ENCODE assay signal across 11 cellular contexts in the genomic region with DNA sequence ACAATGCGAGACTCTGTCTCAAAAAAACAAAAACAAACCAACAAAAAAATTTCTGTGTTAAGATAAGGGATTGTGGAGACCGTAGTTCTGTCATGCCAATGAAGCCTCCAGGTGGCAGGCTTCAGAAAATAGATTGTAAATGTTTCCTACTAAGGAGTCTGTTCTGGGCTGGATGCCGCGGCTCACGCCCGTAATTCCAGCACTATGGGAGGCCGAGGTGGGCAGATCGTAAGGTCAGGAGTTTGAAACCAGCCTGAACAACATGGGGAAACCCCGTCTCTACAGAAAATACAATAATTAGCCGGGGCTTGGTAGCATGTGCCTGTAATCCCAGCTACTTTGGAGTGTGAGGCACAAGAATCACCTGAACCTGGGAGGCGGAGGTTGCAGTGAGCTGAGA. TPM values are rescaled to one million over a fixed set of nuclear protein-coding genes. Genes with fewer than 3 reads are reported as not detected.
DNase-seq lines count a peak whose midpoint lies in the region; ATAC-seq, FAIRE-seq and TF ChIP-seq lines count a peak whose summit lies in the region.
"Had no signal": no experiment of that assay in that cellular context is flagged by ENCODE, and none has a peak within 500 bp of the region (broad histone marks: within the 10 kb centered on the region; RNA-seq: fewer than 3 reads in every experiment).

No MANE protein-coding gene starts in this region.

- no peak overlapping the region for H4K8ac ChIP-seq in H1 (ENCODE audit: extremely low read depth, insufficient read depth, low read length)

- H3K4me1 Mint-ChIP-seq in stimulated activated memory B cell treated with anti-CD40 and anti-IgM and Interleukin-4, amounts not matched to agents 10 μg/mL and 1 μg/mL and 100 μg/mL, for 72 hours = peaks cover 30% of the 10 kb centered on the region

- no peak overlapping the region for H4K91ac ChIP-seq in H1 (replicated peaks; ENCODE audit: insufficient read length, low read length)

- no peak for TF ChIP-seq POLR2A in H1 (IDR thresholded peaks at IDR 0.05; ENCODE audit: control extremely low read depth in 1 of 2, low read depth in 2 of 2, low read length in 2 of 2)
- no peak for TF ChIP-seq POLR2A in H54 (IDR thresholded peaks at IDR 0.05; ENCODE audit: low read depth, low read length)

- H3K4ac ChIP-seq in H1 (replicated peaks; ENCODE audit: insufficient read length, low read depth, low read length) = no peak overlapping the region

- FAIRE-seq in H1 (lab: Jason Lieb, UNC) = no peak
- FAIRE-seq in H54 (lab: Jason Lieb, UNC) = no peak
- FAIRE-seq: GM12891 had no signal

- H3K27me3 ChIP-seq in MG63 = no peaks in the 10 kb centered on the region
- no peaks in the 10 kb centered on the region for H3K27me3 ChIP-seq in H1 (replicated peaks in 1 of 4; ENCODE audit: control insufficient read depth in 3 of 4, extremely low read depth in 1 of 4, insufficient read depth in 3 of 4, low read length in 3 of 4)
- no peaks in the 10 kb centered on the region for H3K27me3 ChIP-seq in psoas muscle (ENCODE audit: insufficient read depth in 3 of 3, low read length in 2 of 3)
- H3K27me3 ChIP-seq: thyroid gland had no signal

- H3K14ac ChIP-seq in H1 (ENCODE audit: insufficient read length) = no peak overlapping the region

- H3K79me2 ChIP-seq in H1 (ENCODE audit: control insufficient read depth in 1 of 2, insufficient read depth in 2 of 2, low read length in 2 of 2) = no peaks in the 10 kb centered on the region

- no peak for TF ChIP-seq EP300 in H1 (IDR thresholded peaks at IDR 0.05; ENCODE audit: borderline replicate concordance in 1 of 2, low read depth in 2 of 2, low read length in 2 of 2)

- H3K36me3 ChIP-seq in MG63 (peaks cover 5% of the 10 kb centered on the region), H1 (ENCODE audit: control insufficient read depth in 2 of 4, insufficient read depth in 4 of 4, low read length in 3 of 4) (no peaks in the 10 kb centered on the region), psoas muscle (ENCODE audit: insufficient read depth in 1 of 2, low read depth in 1 of 2) (peaks cover 0 to 5% of the 10 kb centered on the region in 2 donors)
- H3K36me3 ChIP-seq: thyroid gland had no signal

- H3K27ac Mint-ChIP-seq in stimulated activated memory B cell treated with anti-CD40 and anti-IgM and Interleukin-4, amounts not matched to agents 10 μg/mL and 1 μg/mL and 100 μg/mL, for 72 hours = no peak overlapping the region

- H2BK12ac ChIP-seq in H1 (ENCODE audit: low read depth, low read length) = no peak overlapping the region

- ATAC-seq in psoas muscle (no peak), GM21717 (IDR thresholded peaks at IDR 0.05; ENCODE audit: unreplicated experiment) (no peak)
- ATAC-seq in stimulated activated memory B cell treated with anti-CD40 and anti-IgM and Interleukin-4, amounts not matched to agents 10 μg/mL and 1 μg/mL and 100 μg/mL, for 72 hours = no peak

- TF ChIP-seq RAD21 in H1 (IDR thresholded peaks at IDR 0.05 in 1 of 2, conservative IDR thresholded peaks at IDR 0.05 in 1 of 2; ENCODE audit: low read depth in 2 of 2, low read length in 2 of 2) = peak; percentile 13 to 36; a peak in 2 of 4 replicates

- WGBS in H1 (ENCODE audit: extremely low coverage in 1 of 2, insufficient coverage in 1 of 2, insufficient read length in 1 of 2, insufficient replicate concordance in 2 of 2, low coverage in 1 of 2, low lambda C conversion rate in 2 of 2, missing lambda C conversion rate in 1 of 2), 2 experiments = 80% methylated on average over 11 of the region's 11 CpGs; no CpG with 5 or more reads in 1 of the 2 experiments
- 73 to 86% (median 81%) methylated on average over 11 of the region's 11 CpGs for WGBS in psoas muscle, 3 donors

- no peaks in the 10 kb centered on the region for H3K9me3 Mint-ChIP-seq in stimulated activated memory B cell treated with anti-CD40 and anti-IgM and Interleukin-4, amounts not matched to agents 10 μg/mL and 1 μg/mL and 100 μg/mL, for 72 hours

- H2BK20ac ChIP-seq in H1 (ENCODE audit: low read length) = no peak overlapping the region

- H4K20me1 ChIP-seq in H1 (replicated peaks in 1 of 2; ENCODE audit: control insufficient read depth in 1 of 2, insufficient read depth in 2 of 2, low read length in 2 of 2) = peaks cover 0 to 2% of the 10 kb centered on the region in 2 experiments

- peaks cover 5% of the 10 kb centered on the region; the same call in 1 of the 2 replicates for H3K23me2 ChIP-seq in H1 (ENCODE audit: low read depth, low read length)

- no peaks in the 10 kb centered on the region for H3K27me3 Mint-ChIP-seq in stimulated activated memory B cell treated with anti-CD40 and anti-IgM and Interleukin-4, amounts not matched to agents 10 μg/mL and 1 μg/mL and 100 μg/mL, for 72 hours

- H2AK5ac ChIP-seq in H1 (ENCODE audit: low read depth, low read length) = no peak overlapping the region

- H2BK5ac ChIP-seq in H1 (ENCODE audit: low read depth, low read length) = no peak overlapping the region

- no peak overlapping the region for H2BK120ac ChIP-seq in H1 (replicated peaks; ENCODE audit: low read depth, low read length)

- no peak overlapping the region for H3K27ac ChIP-seq in H1 (ENCODE audit: low read depth, low read length)
- no peak overlapping the region for H3K27ac ChIP-seq in psoas muscle

- no peaks in the 10 kb centered on the region for H3K9me3 ChIP-seq in MG63
- H3K9me3 ChIP-seq in H1 (ENCODE audit: insufficient read depth in 2 of 2, low read depth in 1 of 2, low read length in 1 of 2) = no peaks in the 10 kb centered on the region
- no peaks in the 10 kb centered on the region for H3K9me3 ChIP-seq in psoas muscle
- H3K9me3 ChIP-seq: thyroid gland had no signal

- H3K4me3 ChIP-seq in MG63 = no peak overlapping the region
- H3K4me3 ChIP-seq in H1 (ENCODE audit: extremely low read depth in 1 of 4, insufficient read depth in 2 of 4, low read depth in 3 of 4, low read length in 4 of 4) = no peak overlapping the region
- no peak overlapping the region for H3K4me3 ChIP-seq in psoas muscle
- H3K4me3 ChIP-seq: thyroid gland had no signal

- H2BK15ac ChIP-seq in H1 (ENCODE audit: low read length) = no peak overlapping the region

- H3K36me3 Mint-ChIP-seq in stimulated activated memory B cell treated with anti-CD40 and anti-IgM and Interleukin-4, amounts not matched to agents 10 μg/mL and 1 μg/mL and 100 μg/mL, for 72 hours = peaks cover 31% of the 10 kb centered on the region

- H3K79me1 ChIP-seq in H1 (ENCODE audit: low read depth, low read length) = no peaks in the 10 kb centered on the region

- H3K4me2 ChIP-seq in H1 (ENCODE audit: insufficient read depth in 1 of 2, low read depth in 2 of 2, low read length in 2 of 2) = no peak overlapping the region

- no peak overlapping the region for H3K9ac ChIP-seq in H1 (replicated peaks in 1 of 4; ENCODE audit: extremely low read depth in 1 of 4, low read depth in 3 of 4, low read length in 3 of 4)

- H3K4me3 Mint-ChIP-seq in stimulated activated memory B cell treated with anti-CD40 and anti-IgM and Interleukin-4, amounts not matched to agents 10 μg/mL and 1 μg/mL and 100 μg/mL, for 72 hours = no peak overlapping the region

- H4K5ac ChIP-seq in H1 (ENCODE audit: insufficient read length, low read depth, low read length) = no peak overlapping the region

- intact Hi-C loops in psoas muscle (cut with DNase I) = no loop called here

- no peak overlapping the region for H3K18ac ChIP-seq in H1 (ENCODE audit: extremely low read depth, low read length)

- no peak overlapping the region for H3K56ac ChIP-seq in H1 (replicated peaks; ENCODE audit: insufficient read length, low read depth, low read length)

- H3K4me1 ChIP-seq in H1 (replicated peaks in 1 of 4; ENCODE audit: control insufficient read depth in 3 of 4, insufficient read depth in 4 of 4, low read length in 3 of 4) (no peaks in the 10 kb centered on the region), psoas muscle (peaks cover 5% of the 10 kb centered on the region)

- POLR2A ChIA-PET in H1 (lab: Charles Lee; ENCODE audit: partially characterized antibody) = no interaction called here

- H3K23ac ChIP-seq in H1 (ENCODE audit: insufficient read length) = no peak overlapping the region

- TF ChIP-seq CTCF in H1 (IDR thresholded peaks at IDR 0.05; ENCODE audit: control extremely low read depth in 1 of 3, insufficient read depth in 1 of 3, low read depth in 1 of 3, low read length in 3 of 3) (peak in 2 of 3 experiments; percentile 21 to 40; a peak in 2 of 4 replicates), psoas muscle (IDR thresholded peaks at IDR 0.05) (peak; percentile 7)

- CTCF ChIA-PET in H1 (lab: Charles Lee; ENCODE audit: partially characterized antibody) = interaction anchor here (0.7 to 3.0 kb wide), 8 partner anchors 11 to 109 kb away, joined by 3 to 33 read pairs (median 5); no protein-coding TSS in a partner anchor

- peak; percentile 14 for DNase-seq in NCI-H2171 treated with DMSO at 0.1 percent for 48 hours (lab: John Stamatoyannopoulos, UW)
- no peak for DNase-seq in NCI-H2171 (lab: John Stamatoyannopoulos, UW)
- DNase-seq in MG63 = peak; percentile 33
- DNase-seq in H1 (ENCODE audit: low read depth in 1 of 2, low spot score in 2 of 2) = no peak
- DNase-seq in psoas muscle = no peak
- no peak for DNase-seq in H54 (ENCODE audit: insufficient read length, low spot score)
- DNase-seq: activated naive CD4-positive, alpha-beta T cell treated with anti-CD3 and anti-CD28 coated beads, Interleukin-2, amount 50 U/mL, for 16 hours; thyroid gland had no signal

- no peak overlapping the region for H2AFZ ChIP-seq in H1 (ENCODE audit: low read length)

RNA-seq across cellular contexts. Expression of a gene that starts 4.4 kb away (rescaled TPM):
- 7.1 and 35.6 TPM in 2 replicates for total RNA-seq in MG63 (2014; rRNA removed; shearing (Covaris generic); ENCODE audit: low replicate concordance)
- total RNA-seq in H1 (2021; fragmentation: NEBNext Ultra II Directional; extraction: Animal tissue kit (Norgen Biotek cat#: 25700)) = 8.7 and 8.9 TPM in 2 replicates
- polyA plus RNA-seq in H1 (2011; rRNA removed) (1.7 and 2.2 TPM in 2 replicates), psoas muscle (1 to 10 TPM; 2.6 to 6.7 (median 3.3) TPM)
- polyA plus RNA-seq in H1 (2011; cell fraction: cytosol; rRNA removed) = 2.4 TPM
- 3.7 TPM for polyA plus RNA-seq in H1 (2011; cell fraction: nucleus; rRNA removed)
- polyA plus RNA-seq in H1 (2012, experiment 1 of 2) = 2.4 to 3.1 TPM (median 2.6 TPM) in 4 replicates
- 2.1 TPM for polyA plus RNA-seq in H1 (2012, experiment 2 of 2)
- 2.0 TPM for polyA plus RNA-seq in H1 (2013, experiment 1 of 2)
- polyA plus RNA-seq in H1 (2013, experiment 2 of 2) = 1.8 TPM
- 16.2 and 21.7 TPM in 2 replicates for polyA minus RNA-seq in H1 (2011; rRNA and poly(A)+ RNA removed)
- 3.7 TPM for polyA minus RNA-seq in H1 (2011; cell fraction: cytosol; rRNA and poly(A)+ RNA removed)
- 23.8 TPM for polyA minus RNA-seq in H1 (2011; cell fraction: nucleus; rRNA and poly(A)+ RNA removed)
- total RNA-seq in psoas muscle = 10 to 100 TPM; 10.8 to 17.4 (median 14.5) TPM

RNA-seq across cellular contexts. Expression of a gene that starts 7.1 kb away (rescaled TPM):
- not detected in 2 replicates for total RNA-seq in MG63 (2014; rRNA removed; shearing (Covaris generic); ENCODE audit: low replicate concordance)
- total RNA-seq in H1 (2021; fragmentation: NEBNext Ultra II Directional; extraction: Animal tissue kit (Norgen Biotek cat#: 25700)) = not detected in 2 replicates
- polyA plus RNA-seq in H1 (2011; rRNA removed) (not detected in 2 replicates), psoas muscle (under 1 TPM in 2 of 3 donors, not detected in 1; 0.08 to 0.13 TPM)
- not detected for polyA plus RNA-seq in H1 (2011; cell fraction: cytosol; rRNA removed)
- not detected for polyA plus RNA-seq in H1 (2011; cell fraction: nucleus; rRNA removed)
- not detected in 4 replicates for polyA plus RNA-seq in H1 (2012, experiment 1 of 2)
- polyA plus RNA-seq in H1 (2012, experiment 2 of 2) = not detected
- not detected for polyA plus RNA-seq in H1 (2013, experiment 1 of 2)
- not detected for polyA plus RNA-seq in H1 (2013, experiment 2 of 2)
- not detected in 2 replicates for polyA minus RNA-seq in H1 (2011; rRNA and poly(A)+ RNA removed)
- not detected for polyA minus RNA-seq in H1 (2011; cell fraction: cytosol; rRNA and poly(A)+ RNA removed)
- polyA minus RNA-seq in H1 (2011; cell fraction: nucleus; rRNA and poly(A)+ RNA removed) = not detected
- not detected for total RNA-seq in psoas muscle

RNA-seq across cellular contexts. Expression of a gene that starts 30.3 kb away (rescaled TPM):
- total RNA-seq in MG63 (2014; rRNA removed; shearing (Covaris generic); ENCODE audit: low replicate concordance) = not detected in 2 replicates
- 4.6 and 7.5 TPM in 2 replicates for total RNA-seq in H1 (2021; fragmentation: NEBNext Ultra II Directional; extraction: Animal tissue kit (Norgen Biotek cat#: 25700))
- polyA plus RNA-seq in H1 (2011; rRNA removed) (5.8 and 8.3 TPM in 2 replicates), psoas muscle (1 to 10 TPM; 1.7 to 5.6 (median 2.7) TPM)
- polyA plus RNA-seq in H1 (2011; cell fraction: cytosol; rRNA removed) = 5.3 TPM
- 36.3 TPM for polyA plus RNA-seq in H1 (2011; cell fraction: nucleus; rRNA removed)
- polyA plus RNA-seq in H1 (2012, experiment 1 of 2) = 4.8 to 16.9 TPM (median 6.8 TPM) in 4 replicates
- not detected for polyA plus RNA-seq in H1 (2012, experiment 2 of 2)
- polyA plus RNA-seq in H1 (2013, experiment 1 of 2) = 6.6 TPM
- 3.8 TPM for polyA plus RNA-seq in H1 (2013, experiment 2 of 2)
- polyA minus RNA-seq in H1 (2011; rRNA and poly(A)+ RNA removed) = 11.6 and 20.7 TPM in 2 replicates
- polyA minus RNA-seq in H1 (2011; cell fraction: cytosol; rRNA and poly(A)+ RNA removed) = 3.8 TPM
- polyA minus RNA-seq in H1 (2011; cell fraction: nucleus; rRNA and poly(A)+ RNA removed) = 10.2 TPM
- 1 to 10 TPM in 2 of 4 donors, not detected in 2; 2.6 to 5.0 TPM for total RNA-seq in psoas muscle

RNA-seq across cellular contexts. Expression of a gene that starts 56.4 kb away (rescaled TPM):
- total RNA-seq in MG63 (2014; rRNA removed; shearing (Covaris generic); ENCODE audit: low replicate concordance) = 32.3 and 64.9 TPM in 2 replicates
- total RNA-seq in H1 (2021; fragmentation: NEBNext Ultra II Directional; extraction: Animal tissue kit (Norgen Biotek cat#: 25700)) = 195 and 204 TPM in 2 replicates
- polyA plus RNA-seq in H1 (2011; rRNA removed) (32.9 and 51.0 TPM in 2 replicates), psoas muscle (100 to 1,000 TPM in 2 of 3 donors, 10 to 100 TPM in 1; 89.2 to 259 (median 184) TPM)
- 74.0 TPM for polyA plus RNA-seq in H1 (2011; cell fraction: cytosol; rRNA removed)
- polyA plus RNA-seq in H1 (2011; cell fraction: nucleus; rRNA removed) = 22.5 TPM
- 87.4 to 164 TPM (median 107 TPM) in 4 replicates for polyA plus RNA-seq in H1 (2012, experiment 1 of 2)
- 29.2 TPM for polyA plus RNA-seq in H1 (2012, experiment 2 of 2)
- 131 TPM for polyA plus RNA-seq in H1 (2013, experiment 1 of 2)
- 127 TPM for polyA plus RNA-seq in H1 (2013, experiment 2 of 2)
- polyA minus RNA-seq in H1 (2011; rRNA and poly(A)+ RNA removed) = 63.8 and 89.3 TPM in 2 replicates
- 65.8 TPM for polyA minus RNA-seq in H1 (2011; cell fraction: cytosol; rRNA and poly(A)+ RNA removed)
- polyA minus RNA-seq in H1 (2011; cell fraction: nucleus; rRNA and poly(A)+ RNA removed) = 44.7 TPM
- total RNA-seq in psoas muscle = 100 to 1,000 TPM; 106 to 202 (median 176) TPM

Comparison
In these comparisons a context has a peak if more than half of its experiments do, and no peak if none do; other contexts are left out.
1. DNase-seq: peak in NCI-H2171 treated with DMSO at 0.1 percent for 48 hours (single experiment) and MG63 (single experiment); none in NCI-H2171 (single experiment), H1 (0 of 2), psoas muscle (0 of 2) and H54 (single experiment).